33 cellular contexts compared by ENCODE assay signal in genomic region chr12:25123126-25123525, GRCh38.
"Had no signal": no experiment of that assay in that cellular context is flagged by ENCODE, and none has a peak within 500 bp of the region (broad histone marks: within the 10 kb centered on the region; RNA-seq: fewer than 3 reads in every experiment).

No MANE protein-coding gene starts in this region.

- DNase-seq: activated CD4-positive, alpha-beta memory T cell treated with anti-CD3 and anti-CD28 coated beads, Interleukin-2, amount 10 ng/mL, durations not matched to agents 7 days and 5 days; activated CD4-positive, alpha-beta T cell treated with anti-CD3 and anti-CD28 coated beads for 1 hour; activated CD4-positive, alpha-beta T cell treated with anti-CD3 and anti-CD28 coated beads for 4 hours; activated CD4-positive, alpha-beta T cell treated with anti-CD3 and anti-CD28 coated beads, Interleukin-2, amount 10 ng/mL, durations not matched to agents 7 days and 5 days; activated CD4-positive, alpha-beta T cell treated with anti-CD3 and anti-CD28 coated beads, Interleukin-2, amount 50 U/mL, for 4 hours; activated CD8-positive, alpha-beta memory T cell treated with anti-CD3 and anti-CD28 coated beads, Interleukin-2, amount 50 U/mL, for 48 hours; activated effector memory CD4-positive, alpha-beta T cell treated with Interleukin-2 at 50 U/mL for 16 hours; activated gamma-delta T cell treated with Interleukin-2 at 50 U/mL for 16 hours; activated naive CD4-positive, alpha-beta T cell treated with anti-CD3 and anti-CD28 coated beads, Interleukin-2, amount 50 U/mL, for 16 hours; activated naive CD4-positive, alpha-beta T cell treated with Interleukin-2 at 50 U/mL for 16 hours; activated T-cell treated with anti-CD3 and anti-CD28 coated beads for 4 hours; activated T-cell treated with anti-CD3 and anti-CD28 coated beads, Interleukin-2, amount 50 U/mL, for 24 hours; activated T-cell treated with anti-CD3 and anti-CD28 coated beads, Interleukin-2, amount 50 U/mL, for 72 hours; amniotic stem cell; anterior cingulate cortex; brain microvascular endothelial cell; caudate nucleus; cortex of kidney; dermis blood vessel endothelial cell; effector CD4-positive, alpha-beta T cell; foreskin keratinocyte; gastrocnemius medialis; glutamatergic neuron; heart left ventricle; hypothalamus had no signal

- ATAC-seq: activated T-cell treated with anti-CD3 and anti-CD28 coated beads, Interleukin-2, amount 50 U/mL, for 72 hours; esophagus mucosa; foreskin keratinocyte; gastrocnemius medialis; heart left ventricle; WTC11 had no signal

- H3K27me3 ChIP-seq: brain microvascular endothelial cell, foreskin keratinocyte, gastrocnemius medialis, heart left ventricle had no signal

- H3K36me3 ChIP-seq: brain microvascular endothelial cell, gastrocnemius medialis, heart left ventricle had no signal

- H3K27ac ChIP-seq: brain microvascular endothelial cell, foreskin keratinocyte, gastrocnemius medialis, heart left ventricle, VCaP had no signal

- H3K4me3 ChIP-seq: gastrocnemius medialis, heart left ventricle had no signal

- H3K9me3 ChIP-seq: gastrocnemius medialis, heart left ventricle had no signal

- H3K4me1 ChIP-seq: gastrocnemius medialis, heart left ventricle had no signal

- FAIRE-seq: astrocyte, colon, endometrium, endothelial cell of umbilical vein, TTC549 had no signal
